ENCODE assay signal across 8 cellular contexts in genomic region chr21:14737922-14738321, GRCh38.
DNase-seq lines count a peak whose midpoint lies in the region; ATAC-seq, FAIRE-seq and TF ChIP-seq lines count a peak whose summit lies in the region.

No MANE protein-coding gene starts in this region.

- H3K9me3 ChIP-seq in breast epithelium (no peaks in the 10 kb centered on the region), HepG2 (ENCODE audit: low read length) (no peaks in the 10 kb centered on the region), stomach (no peaks in the 10 kb centered on the region)

- TF ChIP-seq RAD21 in HepG2 (CRISPR knock-in tag; IDR thresholded peaks at IDR 0.05), result no peak

- no peak for TF ChIP-seq EP300 in HepG2 (IDR thresholded peaks at IDR 0.05; ENCODE audit: low read depth in 2 of 2, low read length in 2 of 2)
- TF ChIP-seq EP300 in HepG2 (CRISPR knock-in tag; IDR thresholded peaks at IDR 0.05; ENCODE audit: borderline replicate concordance), result no peak
- no peak for TF ChIP-seq EP300 in stomach (IDR thresholded peaks at IDR 0.05)

- WGBS in HepG2 (ENCODE audit: low lambda C conversion rate), result under 1% methylated on average over 6 of the region's 6 CpGs
- 10 to 25% (median 19%) methylated on average over 6 of the region's 6 CpGs for WGBS in stomach, 5 donors

- peak; percentile 55 for DNase-seq in activated CD4-positive, CD25-positive, alpha-beta regulatory T cell treated with anti-CD3 and anti-CD28 coated beads, Interleukin-2, amount 50 U/mL, for 16 hours (ENCODE audit: low read depth, low spot score)
- DNase-seq in activated CD4-positive, CD25-positive, alpha-beta regulatory T cell treated with anti-CD3 and anti-CD28 coated beads, Interleukin-2, amount 50 U/mL, for 72 hours, result no peak
- DNase-seq in HS-5 (ENCODE audit: low read depth), result peak; percentile 28
- DNase-seq in SIG-M5 treated with dmso at 0.1 percent for 504 hours (lab: John Stamatoyannopoulos, UW; ENCODE audit: unreplicated experiment), result peak; percentile 83
- DNase-seq in breast epithelium (ENCODE audit: low spot score in 2 of 2), result no peak
- DNase-seq in HepG2 (ENCODE audit: low spot score), result peak; percentile 70
- peak; percentile 31 for DNase-seq in stomach
- no peak for DNase-seq in AG08396 (ENCODE audit: low spot score)

- CTCF ChIA-PET in HepG2 (lab: Yijun Ruan, JAX; ENCODE audit: low intra/inter-chr PET ratio, low total read pairs), result interaction anchor here (1.4 kb wide), 1 partner anchor 334 kb away, joined by 6 read pairs; no protein-coding TSS in a partner anchor

- no peaks in the 10 kb centered on the region for H3K79me2 ChIP-seq in HepG2 (ENCODE audit: insufficient read depth, low read length)

- H3K4me3 ChIP-seq in breast epithelium (no peak overlapping the region), HepG2 (replicated peaks in 1 of 3; ENCODE audit: insufficient read depth in 1 of 3, low read depth in 2 of 3, low read length in 3 of 3) (no peak overlapping the region), stomach (no peak overlapping the region)

- POLR2A ChIA-PET in HepG2 (lab: Yijun Ruan, JAX), result no interaction called here

- no peaks in the 10 kb centered on the region for H3K36me3 ChIP-seq in breast epithelium
- no peaks in the 10 kb centered on the region for H3K36me3 ChIP-seq in HepG2 (replicated peaks in 1 of 2; ENCODE audit: control insufficient read depth in 1 of 2, insufficient read depth in 2 of 2, low read length in 2 of 2)
- H3K36me3 ChIP-seq in stomach, result no peaks in the 10 kb centered on the region

- H2AFZ ChIP-seq in HepG2 (ENCODE audit: low read length), result no peak overlapping the region

- no peak overlapping the region for H3K4me2 ChIP-seq in HepG2 (ENCODE audit: low read depth, low read length)

- TF ChIP-seq POLR2A in breast epithelium (IDR thresholded peaks at IDR 0.05) (no peak), HepG2 (IDR thresholded peaks at IDR 0.05; ENCODE audit: insufficient read depth in 1 of 2, low read depth in 2 of 2, low read length in 2 of 2) (no peak), stomach (IDR thresholded peaks at IDR 0.05) (no peak)

- in situ Hi-C loops in HepG2 (cut with HindIII; ENCODE audit: extremely low pct_ligation_motif_present, low pct_unique_long_range_greater_than_20kb), result no loop called here

- H3K4me1 ChIP-seq in breast epithelium, result no peaks in the 10 kb centered on the region
- no peaks in the 10 kb centered on the region for H3K4me1 ChIP-seq in HepG2 (ENCODE audit: insufficient read depth, low read length)
- peaks cover 0 to 13% (median 0%) of the 10 kb centered on the region in 4 donors for H3K4me1 ChIP-seq in stomach

- H3K27ac ChIP-seq in breast epithelium (no peak overlapping the region), HepG2 (ENCODE audit: extremely low read length, insufficient read depth, low read length) (no peak overlapping the region), stomach (no peak overlapping the region)

- no peak for FAIRE-seq in HepG2 (lab: Jason Lieb, UNC)

- no TSS peak for BruUV-seq in HepG2 (replicated peaks; lab: Mats Ljungman, UMichigan)

- H3K9ac ChIP-seq in HepG2 (ENCODE audit: insufficient read depth, low read depth, low read length), result no peak overlapping the region

- peak; percentile 25 to 42 (median 38) for TF ChIP-seq CTCF in breast epithelium (IDR thresholded peaks at IDR 0.05)
- peak; percentile 63 for TF ChIP-seq CTCF in HepG2 (CRISPR knock-in tag; IDR thresholded peaks at IDR 0.05)
- TF ChIP-seq CTCF in stomach (IDR thresholded peaks at IDR 0.05), result peak in 4 of 7 experiments; percentile 55 to 62 (median 60)

- ATAC-seq in HepG2, result peak; percentile 76

- intact Hi-C loops in breast epithelium (cut with DNase I; ENCODE audit: low total_unique reads) (no loop called here), HepG2 (cut with micrococcal nuclease; ENCODE audit: unreplicated experiment) (loop anchor here (2.0 kb wide), 1 partner anchor 335 kb away; no protein-coding TSS in a partner anchor), stomach (cut with DNase I; ENCODE audit: low total_unique reads) (no loop called here)

- H3K27me3 ChIP-seq in breast epithelium, result no peaks in the 10 kb centered on the region
- no peaks in the 10 kb centered on the region for H3K27me3 ChIP-seq in HepG2 (ENCODE audit: control insufficient read depth in 1 of 2, insufficient read depth in 2 of 2, low read length in 2 of 2)
- H3K27me3 ChIP-seq in stomach, result no peaks in the 10 kb centered on the region

- H4K20me1 ChIP-seq in HepG2 (ENCODE audit: insufficient read depth, low read length), result no peaks in the 10 kb centered on the region

TF ChIP-seq in HepG2, 621 proteins besides CTCF, POLR2A, EP300 and RAD21:
- TF ChIP-seq STAG1 (CRISPR knock-in tag; IDR thresholded peaks at IDR 0.05) (peak; percentile 67), RBFOX2 (IDR thresholded peaks at IDR 0.05; ENCODE audit: low read depth, low read length) (no peak), SMC3 (IDR thresholded peaks at IDR 0.05; ENCODE audit: low read length) (peak; percentile 56)

Comparison
In these comparisons a context has a peak if more than half of its experiments do, and no peak if none do; other contexts are left out.
1. DNase-seq: peak in activated CD4-positive, CD25-positive, alpha-beta regulatory T cell treated with anti-CD3 and anti-CD28 coated beads, Interleukin-2, amount 50 U/mL, for 16 hours (single experiment), HS-5 (single experiment), SIG-M5 treated with dmso at 0.1 percent for 504 hours (single experiment), HepG2 (single experiment) and stomach (single experiment); none in activated CD4-positive, CD25-positive, alpha-beta regulatory T cell treated with anti-CD3 and anti-CD28 coated beads, Interleukin-2, amount 50 U/mL, for 72 hours (single experiment), breast epithelium (0 of 2) and AG08396 (single experiment).
2. Peak in every context shown above with its lines, with median percentiles within 50 percentile points of each other: CTCF ChIP-seq.